Comparison of ENCODE assay signal across 8 cellular contexts in the genomic region with DNA sequence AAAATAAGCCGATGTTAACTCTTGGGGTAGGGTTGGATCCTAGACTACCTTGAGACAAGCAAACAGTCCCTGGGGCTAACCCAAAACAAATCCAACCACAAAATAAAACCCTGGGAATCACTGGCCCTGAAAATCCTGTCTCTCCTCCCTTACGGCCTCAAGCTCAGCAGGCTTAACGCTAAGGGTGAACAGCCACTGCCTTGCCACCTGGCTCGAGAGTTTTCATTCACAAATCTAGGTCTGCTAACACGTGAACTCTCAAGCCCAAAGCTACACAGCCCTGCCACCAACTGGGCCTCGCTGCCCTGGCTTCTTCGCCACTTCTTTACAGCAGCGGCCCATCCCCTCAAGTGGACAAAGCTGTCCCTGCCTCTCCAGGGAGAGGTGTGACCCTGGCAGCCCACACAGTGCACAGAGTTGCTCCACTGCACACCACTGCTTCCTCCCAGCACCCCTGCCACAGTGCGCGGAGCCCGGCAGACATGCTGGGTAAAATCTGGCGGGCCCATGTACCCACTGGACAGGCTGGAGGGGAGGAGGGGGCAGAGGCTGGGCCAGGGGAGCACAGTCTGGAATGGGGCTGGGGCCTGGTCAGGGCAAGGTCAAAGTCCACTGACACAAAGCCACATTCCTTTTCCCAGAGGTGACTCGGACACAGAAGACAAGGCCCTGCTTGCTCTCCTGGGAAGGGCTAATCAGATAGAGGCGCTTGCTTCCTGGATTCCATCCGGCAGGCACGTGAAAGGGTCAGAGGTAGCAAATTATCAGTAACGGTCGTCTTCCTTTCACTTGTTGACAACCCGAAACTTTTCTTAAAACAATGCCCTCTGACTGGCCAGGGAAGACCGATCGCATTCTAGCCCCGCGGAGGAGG. TPM values are rescaled to one million over a fixed set of nuclear protein-coding genes. Genes with fewer than 3 reads are reported as not detected.
A peak's percentile ranks its signal among the peaks of the same experiment; 100 is the strongest.
DNase-seq lines count a peak whose midpoint lies in the region; ATAC-seq and TF ChIP-seq lines count a peak whose summit lies in the region.

No MANE protein-coding gene starts in this region.

- peak overlapping the region; percentile 55 for H3K27ac Mint-ChIP-seq in T-helper 1 cell treated with Interleukin-12 subunit alpha and Interleukin-12 subunit beta and Interleukin-4 antibody, amounts not matched to agents 30 μg/mL and 1 μg/mL, for 36 hours

- H3K36me3 ChIP-seq in psoas muscle (ENCODE audit: insufficient read depth in 1 of 2, low read depth in 1 of 2): peaks cover 3 to 46% of the 10 kb centered on the region in 2 donors

- ATAC-seq in SK-N-SH treated with all-trans-retinoic acid at 6 μM for 48 hours (peak; percentile 10), psoas muscle (no peak)

- H3K9me3 ChIP-seq in psoas muscle: no peaks in the 10 kb centered on the region

- no peaks in the 10 kb centered on the region for H3K27me3 ChIP-seq in psoas muscle (ENCODE audit: insufficient read depth in 3 of 3, low read length in 2 of 3)

- H3K9me3 Mint-ChIP-seq in T-helper 1 cell treated with Interleukin-12 subunit alpha and Interleukin-12 subunit beta and Interleukin-4 antibody, amounts not matched to agents 30 μg/mL and 1 μg/mL, for 36 hours: no peaks in the 10 kb centered on the region

- peaks cover 23% of the 10 kb centered on the region for H3K4me1 ChIP-seq in psoas muscle

- H3K27me3 Mint-ChIP-seq in T-helper 1 cell treated with Interleukin-12 subunit alpha and Interleukin-12 subunit beta and Interleukin-4 antibody, amounts not matched to agents 30 μg/mL and 1 μg/mL, for 36 hours (ENCODE audit: low read depth): no peaks in the 10 kb centered on the region

- WGBS in psoas muscle, 3 donors: 39 to 50% (median 42%) methylated on average over 22 to 23 of the region's 23 CpGs

- H3K27ac ChIP-seq in psoas muscle: peak overlapping the region; percentile 11

- H3K36me3 Mint-ChIP-seq in T-helper 1 cell treated with Interleukin-12 subunit alpha and Interleukin-12 subunit beta and Interleukin-4 antibody, amounts not matched to agents 30 μg/mL and 1 μg/mL, for 36 hours (ENCODE audit: low read depth): peaks cover 13% of the 10 kb centered on the region

- TF ChIP-seq CTCF in fibroblast of mammary gland (conservative IDR thresholded peaks at IDR 0.05; ENCODE audit: control insufficient read depth, insufficient read depth, low read depth, low read length) (no peak), psoas muscle (IDR thresholded peaks at IDR 0.05) (no peak)

- H3K4me3 Mint-ChIP-seq in T-helper 1 cell treated with Interleukin-12 subunit alpha and Interleukin-12 subunit beta and Interleukin-4 antibody, amounts not matched to agents 30 μg/mL and 1 μg/mL, for 36 hours: peak overlapping the region; percentile 82

- peaks cover 12% of the 10 kb centered on the region for H3K4me1 Mint-ChIP-seq in T-helper 1 cell treated with Interleukin-12 subunit alpha and Interleukin-12 subunit beta and Interleukin-4 antibody, amounts not matched to agents 30 μg/mL and 1 μg/mL, for 36 hours (ENCODE audit: low read depth)

- DNase-seq in T-helper 1 cell (no peak), fibroblast of mammary gland (ENCODE audit: low read depth) (no peak), psoas muscle (no peak), NCI-H2171 (lab: John Stamatoyannopoulos, UW) (no peak), NCI-H1436 treated with DMSO at 0.1 percent for 48 hours (lab: John Stamatoyannopoulos, UW) (no peak)
- no peak for DNase-seq in activated naive CD4-positive, alpha-beta T cell treated with Interleukin-2 at 50 U/mL for 16 hours

- peak overlapping the region; percentile 71 for H3K4me3 ChIP-seq in fibroblast of mammary gland (ENCODE audit: control insufficient read depth, low read depth, low read length)
- H3K4me3 ChIP-seq in psoas muscle: peak overlapping the region; percentile 71

- intact Hi-C loops in psoas muscle (cut with DNase I): no loop called here

TF ChIP-seq in SK-N-SH treated with all-trans-retinoic acid at 6 μM for 48 hours, 23 proteins besides CTCF, POLR2A, EP300 and RAD21 (continues in another document):
- TF ChIP-seq, protein P1, sequence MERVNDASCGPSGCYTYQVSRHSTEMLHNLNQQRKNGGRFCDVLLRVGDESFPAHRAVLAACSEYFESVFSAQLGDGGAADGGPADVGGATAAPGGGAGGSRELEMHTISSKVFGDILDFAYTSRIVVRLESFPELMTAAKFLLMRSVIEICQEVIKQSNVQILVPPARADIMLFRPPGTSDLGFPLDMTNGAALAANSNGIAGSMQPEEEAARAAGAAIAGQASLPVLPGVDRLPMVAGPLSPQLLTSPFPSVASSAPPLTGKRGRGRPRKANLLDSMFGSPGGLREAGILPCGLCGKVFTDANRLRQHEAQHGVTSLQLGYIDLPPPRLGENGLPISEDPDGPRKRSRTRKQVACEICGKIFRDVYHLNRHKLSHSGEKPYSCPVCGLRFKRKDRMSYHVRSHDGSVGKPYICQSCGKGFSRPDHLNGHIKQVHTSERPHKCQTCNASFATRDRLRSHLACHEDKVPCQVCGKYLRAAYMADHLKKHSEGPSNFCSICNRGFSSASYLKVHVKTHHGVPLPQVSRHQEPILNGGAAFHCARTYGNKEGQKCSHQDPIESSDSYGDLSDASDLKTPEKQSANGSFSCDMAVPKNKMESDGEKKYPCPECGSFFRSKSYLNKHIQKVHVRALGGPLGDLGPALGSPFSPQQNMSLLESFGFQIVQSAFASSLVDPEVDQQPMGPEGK (CRISPR knock-in tag; IDR thresholded peaks at IDR 0.05; ENCODE audit: borderline replicate concordance): no peak
- no peak for TF ChIP-seq ARNTL (CRISPR knock-in tag; IDR thresholded peaks at IDR 0.05; ENCODE audit: borderline replicate concordance, low read depth)
- TF ChIP-seq, protein P2, sequence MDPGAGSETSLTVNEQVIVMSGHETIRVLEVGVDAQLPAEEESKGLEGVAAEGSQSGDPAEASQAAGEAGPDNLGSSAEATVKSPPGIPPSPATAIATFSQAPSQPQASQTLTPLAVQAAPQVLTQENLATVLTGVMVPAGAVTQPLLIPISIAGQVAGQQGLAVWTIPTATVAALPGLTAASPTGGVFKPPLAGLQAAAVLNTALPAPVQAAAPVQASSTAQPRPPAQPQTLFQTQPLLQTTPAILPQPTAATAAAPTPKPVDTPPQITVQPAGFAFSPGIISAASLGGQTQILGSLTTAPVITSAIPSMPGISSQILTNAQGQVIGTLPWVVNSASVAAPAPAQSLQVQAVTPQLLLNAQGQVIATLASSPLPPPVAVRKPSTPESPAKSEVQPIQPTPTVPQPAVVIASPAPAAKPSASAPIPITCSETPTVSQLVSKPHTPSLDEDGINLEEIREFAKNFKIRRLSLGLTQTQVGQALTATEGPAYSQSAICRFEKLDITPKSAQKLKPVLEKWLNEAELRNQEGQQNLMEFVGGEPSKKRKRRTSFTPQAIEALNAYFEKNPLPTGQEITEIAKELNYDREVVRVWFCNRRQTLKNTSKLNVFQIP (CRISPR knock-in tag; IDR thresholded peaks at IDR 0.05; ENCODE audit: borderline replicate concordance, low read depth): no peak
- TF ChIP-seq CSDC2 (CRISPR knock-in tag; IDR thresholded peaks at IDR 0.05): no peak
- no peak for TF ChIP-seq BACH2 (CRISPR knock-in tag; IDR thresholded peaks at IDR 0.05; ENCODE audit: borderline replicate concordance)
- TF ChIP-seq TOX (CRISPR knock-in tag; IDR thresholded peaks at IDR 0.05; ENCODE audit: borderline replicate concordance): no peak
- TF ChIP-seq, protein P3, sequence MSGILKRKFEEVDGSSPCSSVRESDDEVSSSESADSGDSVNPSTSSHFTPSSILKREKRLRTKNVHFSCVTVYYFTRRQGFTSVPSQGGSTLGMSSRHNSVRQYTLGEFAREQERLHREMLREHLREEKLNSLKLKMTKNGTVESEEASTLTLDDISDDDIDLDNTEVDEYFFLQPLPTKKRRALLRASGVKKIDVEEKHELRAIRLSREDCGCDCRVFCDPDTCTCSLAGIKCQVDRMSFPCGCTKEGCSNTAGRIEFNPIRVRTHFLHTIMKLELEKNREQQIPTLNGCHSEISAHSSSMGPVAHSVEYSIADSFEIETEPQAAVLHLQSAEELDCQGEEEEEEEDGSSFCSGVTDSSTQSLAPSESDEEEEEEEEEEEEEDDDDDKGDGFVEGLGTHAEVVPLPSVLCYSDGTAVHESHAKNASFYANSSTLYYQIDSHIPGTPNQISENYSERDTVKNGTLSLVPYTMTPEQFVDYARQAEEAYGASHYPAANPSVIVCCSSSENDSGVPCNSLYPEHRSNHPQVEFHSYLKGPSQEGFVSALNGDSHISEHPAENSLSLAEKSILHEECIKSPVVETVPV (CRISPR knock-in tag; IDR thresholded peaks at IDR 0.05): no peak
- no peak for TF ChIP-seq ZFP30 (CRISPR knock-in tag; IDR thresholded peaks at IDR 0.05)
- TF ChIP-seq ESRRG (CRISPR knock-in tag; IDR thresholded peaks at IDR 0.05): no peak
- TF ChIP-seq RARB (CRISPR knock-in tag; IDR thresholded peaks at IDR 0.05): no peak

RNA-seq across cellular contexts. Expression of a gene that starts 1.0 kb away (rescaled TPM):
- total RNA-seq in psoas muscle: 10 to 100 TPM; 10.2 to 26.9 (median 19.2) TPM
- 10 to 100 TPM; 13.2 to 14.1 (median 13.3) TPM for polyA plus RNA-seq in psoas muscle

RNA-seq across cellular contexts. Expression of a gene that starts 7.8 kb away (rescaled TPM):
- total RNA-seq in psoas muscle: 10 to 100 TPM in 1 of 4 donors, 1 to 10 TPM in 3; 3.9 to 10.2 (median 6.3) TPM
- polyA plus RNA-seq in psoas muscle: 10 to 100 TPM in 2 of 3 donors, 1 to 10 TPM in 1; 5.7 to 14.2 (median 10.4) TPM

RNA-seq across cellular contexts. Expression of a gene that starts 8.2 kb away (rescaled TPM):
- total RNA-seq in psoas muscle: under 1 TPM; 0.42 to 0.78 (median 0.55) TPM
- 1 to 10 TPM in 1 of 3 donors, under 1 TPM in 2; 0.73 to 2.9 (median 0.76) TPM for polyA plus RNA-seq in psoas muscle

RNA-seq across cellular contexts. Expression of a gene that starts 17.3 kb away (rescaled TPM):
- total RNA-seq in psoas muscle: 10 to 100 TPM; 43.1 to 74.2 (median 53.7) TPM
- 10 to 100 TPM; 21.6 to 73.7 (median 26.6) TPM for polyA plus RNA-seq in psoas muscle

RNA-seq across cellular contexts. Expression of a gene that starts 18.7 kb away (rescaled TPM):
- 100 to 1,000 TPM; 118 to 208 (median 135) TPM for total RNA-seq in psoas muscle
- 100 to 1,000 TPM; 273 to 369 (median 323) TPM for polyA plus RNA-seq in psoas muscle
